Comparison of ENCODE assay signal across 1 cellular context in genomic region chr10:934746-935406, GRCh38.
TF ChIP-seq lines count a peak whose summit lies in the region.

No MANE protein-coding gene starts in this region.

TF ChIP-seq in HepG2, 621 proteins besides CTCF, POLR2A, EP300 and RAD21 (continued from another document and continues in another):
- no peak for TF ChIP-seq HMGXB3 (CRISPR knock-in tag; IDR thresholded peaks at IDR 0.05; ENCODE audit: borderline replicate concordance)
- no peak for TF ChIP-seq ZSCAN30 (CRISPR knock-in tag; IDR thresholded peaks at IDR 0.05)
- no peak for TF ChIP-seq PHB2 (IDR thresholded peaks at IDR 0.05; ENCODE audit: partially characterized antibody)
- TF ChIP-seq SAFB2 (CRISPR knock-in tag; IDR thresholded peaks at IDR 0.05; ENCODE audit: borderline replicate concordance, low read depth) = no peak
- no peak for TF ChIP-seq KDM4B (CRISPR knock-in tag; IDR thresholded peaks at IDR 0.05)
- TF ChIP-seq, protein P1, sequence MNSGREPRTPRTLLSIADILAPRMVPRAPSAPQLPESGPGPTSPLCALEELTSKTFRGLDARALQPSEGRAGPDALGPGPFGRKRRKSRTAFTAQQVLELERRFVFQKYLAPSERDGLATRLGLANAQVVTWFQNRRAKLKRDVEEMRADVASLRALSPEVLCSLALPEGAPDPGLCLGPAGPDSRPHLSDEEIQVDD (CRISPR knock-in tag; IDR thresholded peaks at IDR 0.05; ENCODE audit: borderline replicate concordance) = no peak
- TF ChIP-seq YEATS2 (CRISPR knock-in tag; IDR thresholded peaks at IDR 0.05; ENCODE audit: borderline replicate concordance) = no peak
- TF ChIP-seq AHR (CRISPR knock-in tag; IDR thresholded peaks at IDR 0.05) = no peak
- TF ChIP-seq ZMYM4 (CRISPR knock-in tag; IDR thresholded peaks at IDR 0.05) = no peak
- no peak for TF ChIP-seq SOX5 (CRISPR knock-in tag; IDR thresholded peaks at IDR 0.05; ENCODE audit: borderline replicate concordance)
- TF ChIP-seq, protein P2, sequence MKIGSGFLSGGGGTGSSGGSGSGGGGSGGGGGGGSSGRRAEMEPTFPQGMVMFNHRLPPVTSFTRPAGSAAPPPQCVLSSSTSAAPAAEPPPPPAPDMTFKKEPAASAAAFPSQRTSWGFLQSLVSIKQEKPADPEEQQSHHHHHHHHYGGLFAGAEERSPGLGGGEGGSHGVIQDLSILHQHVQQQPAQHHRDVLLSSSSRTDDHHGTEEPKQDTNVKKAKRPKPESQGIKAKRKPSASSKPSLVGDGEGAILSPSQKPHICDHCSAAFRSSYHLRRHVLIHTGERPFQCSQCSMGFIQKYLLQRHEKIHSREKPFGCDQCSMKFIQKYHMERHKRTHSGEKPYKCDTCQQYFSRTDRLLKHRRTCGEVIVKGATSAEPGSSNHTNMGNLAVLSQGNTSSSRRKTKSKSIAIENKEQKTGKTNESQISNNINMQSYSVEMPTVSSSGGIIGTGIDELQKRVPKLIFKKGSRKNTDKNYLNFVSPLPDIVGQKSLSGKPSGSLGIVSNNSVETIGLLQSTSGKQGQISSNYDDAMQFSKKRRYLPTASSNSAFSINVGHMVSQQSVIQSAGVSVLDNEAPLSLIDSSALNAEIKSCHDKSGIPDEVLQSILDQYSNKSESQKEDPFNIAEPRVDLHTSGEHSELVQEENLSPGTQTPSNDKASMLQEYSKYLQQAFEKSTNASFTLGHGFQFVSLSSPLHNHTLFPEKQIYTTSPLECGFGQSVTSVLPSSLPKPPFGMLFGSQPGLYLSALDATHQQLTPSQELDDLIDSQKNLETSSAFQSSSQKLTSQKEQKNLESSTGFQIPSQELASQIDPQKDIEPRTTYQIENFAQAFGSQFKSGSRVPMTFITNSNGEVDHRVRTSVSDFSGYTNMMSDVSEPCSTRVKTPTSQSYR (CRISPR knock-in tag; IDR thresholded peaks at IDR 0.05; ENCODE audit: borderline replicate concordance) = no peak
- no peak for TF ChIP-seq ARNT (IDR thresholded peaks at IDR 0.05)
- TF ChIP-seq MAFF (IDR thresholded peaks at IDR 0.05; ENCODE audit: low read depth, low read length) = no peak
- TF ChIP-seq TCF12 (IDR thresholded peaks at IDR 0.05) = no peak
- TF ChIP-seq TCF12 (CRISPR knock-in tag; IDR thresholded peaks at IDR 0.05) = no peak
- TF ChIP-seq ZNF20 (CRISPR knock-in tag; IDR thresholded peaks at IDR 0.05) = no peak
- TF ChIP-seq ZNF251 (CRISPR knock-in tag; IDR thresholded peaks at IDR 0.05) = no peak
- TF ChIP-seq, protein P3, sequence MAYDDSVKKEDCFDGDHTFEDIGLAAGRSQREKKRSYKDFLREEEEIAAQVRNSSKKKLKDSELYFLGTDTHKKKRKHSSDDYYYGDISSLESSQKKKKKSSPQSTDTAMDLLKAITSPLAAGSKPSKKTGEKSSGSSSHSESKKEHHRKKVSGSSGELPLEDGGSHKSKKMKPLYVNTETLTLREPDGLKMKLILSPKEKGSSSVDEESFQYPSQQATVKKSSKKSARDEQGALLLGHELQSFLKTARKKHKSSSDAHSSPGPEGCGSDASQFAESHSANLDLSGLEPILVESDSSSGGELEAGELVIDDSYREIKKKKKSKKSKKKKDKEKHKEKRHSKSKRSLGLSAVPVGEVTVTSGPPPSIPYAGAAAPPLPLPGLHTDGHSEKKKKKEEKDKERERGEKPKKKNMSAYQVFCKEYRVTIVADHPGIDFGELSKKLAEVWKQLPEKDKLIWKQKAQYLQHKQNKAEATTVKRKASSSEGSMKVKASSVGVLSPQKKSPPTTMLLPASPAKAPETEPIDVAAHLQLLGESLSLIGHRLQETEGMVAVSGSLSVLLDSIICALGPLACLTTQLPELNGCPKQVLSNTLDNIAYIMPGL (CRISPR knock-in tag; IDR thresholded peaks at IDR 0.05; ENCODE audit: borderline replicate concordance in 1 of 2, low read depth in 1 of 2) = peak in 1 of 2 experiments; percentile 33; a peak in 1 of 4 replicates
- TF ChIP-seq NONO (IDR thresholded peaks at IDR 0.05) = no peak
- TF ChIP-seq NONO (CRISPR knock-in tag; conservative IDR thresholded peaks at IDR 0.05) = no peak
- TF ChIP-seq ZNF547 (CRISPR knock-in tag; IDR thresholded peaks at IDR 0.05) = no peak
- TF ChIP-seq GATAD2A (CRISPR knock-in tag; IDR thresholded peaks at IDR 0.05) = peak; percentile 50
- TF ChIP-seq SUZ12 (IDR thresholded peaks at IDR 0.05; ENCODE audit: low read depth, low read length) = no peak
- no peak for TF ChIP-seq ZBTB21 (CRISPR knock-in tag; IDR thresholded peaks at IDR 0.05)
- TF ChIP-seq, protein P4, sequence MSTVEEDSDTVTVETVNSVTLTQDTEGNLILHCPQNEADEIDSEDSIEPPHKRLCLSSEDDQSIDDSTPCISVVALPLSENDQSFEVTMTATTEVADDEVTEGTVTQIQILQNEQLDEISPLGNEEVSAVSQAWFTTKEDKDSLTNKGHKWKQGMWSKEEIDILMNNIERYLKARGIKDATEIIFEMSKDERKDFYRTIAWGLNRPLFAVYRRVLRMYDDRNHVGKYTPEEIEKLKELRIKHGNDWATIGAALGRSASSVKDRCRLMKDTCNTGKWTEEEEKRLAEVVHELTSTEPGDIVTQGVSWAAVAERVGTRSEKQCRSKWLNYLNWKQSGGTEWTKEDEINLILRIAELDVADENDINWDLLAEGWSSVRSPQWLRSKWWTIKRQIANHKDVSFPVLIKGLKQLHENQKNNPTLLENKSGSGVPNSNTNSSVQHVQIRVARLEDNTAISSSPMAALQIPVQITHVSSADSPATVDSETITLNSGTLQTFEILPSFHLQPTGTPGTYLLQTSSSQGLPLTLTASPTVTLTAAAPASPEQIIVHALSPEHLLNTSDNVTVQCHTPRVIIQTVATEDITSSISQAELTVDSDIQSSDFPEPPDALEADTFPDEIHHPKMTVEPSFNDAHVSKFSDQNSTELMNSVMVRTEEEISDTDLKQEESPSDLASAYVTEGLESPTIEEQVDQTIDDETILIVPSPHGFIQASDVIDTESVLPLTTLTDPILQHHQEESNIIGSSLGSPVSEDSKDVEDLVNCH (CRISPR knock-in tag; IDR thresholded peaks at IDR 0.05) = no peak
- TF ChIP-seq ATF7-NPFF (CRISPR knock-in tag; IDR thresholded peaks at IDR 0.05; ENCODE audit: low read depth) = no peak
- no peak for TF ChIP-seq ZNF30 (CRISPR knock-in tag; IDR thresholded peaks at IDR 0.05)
- TF ChIP-seq AHDC1 (CRISPR knock-in tag; IDR thresholded peaks at IDR 0.05; ENCODE audit: borderline replicate concordance) = peak; percentile 73
- no peak for TF ChIP-seq CEBPG (CRISPR knock-in tag; IDR thresholded peaks at IDR 0.05)
- TF ChIP-seq GATAD1 (CRISPR knock-in tag; IDR thresholded peaks at IDR 0.05) = no peak
- no peak for TF ChIP-seq GZF1 (CRISPR knock-in tag; IDR thresholded peaks at IDR 0.05)
- TF ChIP-seq, protein P5, sequence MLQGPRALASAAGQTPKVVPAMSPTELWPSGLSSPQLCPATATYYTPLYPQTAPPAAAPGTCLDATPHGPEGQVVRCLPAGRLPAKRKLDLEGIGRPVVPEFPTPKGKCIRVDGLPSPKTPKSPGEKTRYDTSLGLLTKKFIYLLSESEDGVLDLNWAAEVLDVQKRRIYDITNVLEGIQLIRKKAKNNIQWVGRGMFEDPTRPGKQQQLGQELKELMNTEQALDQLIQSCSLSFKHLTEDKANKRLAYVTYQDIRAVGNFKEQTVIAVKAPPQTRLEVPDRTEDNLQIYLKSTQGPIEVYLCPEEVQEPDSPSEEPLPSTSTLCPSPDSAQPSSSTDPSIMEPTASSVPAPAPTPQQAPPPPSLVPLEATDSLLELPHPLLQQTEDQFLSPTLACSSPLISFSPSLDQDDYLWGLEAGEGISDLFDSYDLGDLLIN (CRISPR knock-in tag; IDR thresholded peaks at IDR 0.05; ENCODE audit: borderline replicate concordance) = no peak
- TF ChIP-seq ZNF317 (CRISPR knock-in tag; IDR thresholded peaks at IDR 0.05) = no peak
- TF ChIP-seq CHCHD3 (CRISPR knock-in tag; IDR thresholded peaks at IDR 0.05) = no peak
- TF ChIP-seq, protein P6, sequence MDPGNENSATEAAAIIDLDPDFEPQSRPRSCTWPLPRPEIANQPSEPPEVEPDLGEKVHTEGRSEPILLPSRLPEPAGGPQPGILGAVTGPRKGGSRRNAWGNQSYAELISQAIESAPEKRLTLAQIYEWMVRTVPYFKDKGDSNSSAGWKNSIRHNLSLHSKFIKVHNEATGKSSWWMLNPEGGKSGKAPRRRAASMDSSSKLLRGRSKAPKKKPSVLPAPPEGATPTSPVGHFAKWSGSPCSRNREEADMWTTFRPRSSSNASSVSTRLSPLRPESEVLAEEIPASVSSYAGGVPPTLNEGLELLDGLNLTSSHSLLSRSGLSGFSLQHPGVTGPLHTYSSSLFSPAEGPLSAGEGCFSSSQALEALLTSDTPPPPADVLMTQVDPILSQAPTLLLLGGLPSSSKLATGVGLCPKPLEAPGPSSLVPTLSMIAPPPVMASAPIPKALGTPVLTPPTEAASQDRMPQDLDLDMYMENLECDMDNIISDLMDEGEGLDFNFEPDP (CRISPR knock-in tag; conservative IDR thresholded peaks at IDR 0.05) = no peak
- TF ChIP-seq, protein P7, sequence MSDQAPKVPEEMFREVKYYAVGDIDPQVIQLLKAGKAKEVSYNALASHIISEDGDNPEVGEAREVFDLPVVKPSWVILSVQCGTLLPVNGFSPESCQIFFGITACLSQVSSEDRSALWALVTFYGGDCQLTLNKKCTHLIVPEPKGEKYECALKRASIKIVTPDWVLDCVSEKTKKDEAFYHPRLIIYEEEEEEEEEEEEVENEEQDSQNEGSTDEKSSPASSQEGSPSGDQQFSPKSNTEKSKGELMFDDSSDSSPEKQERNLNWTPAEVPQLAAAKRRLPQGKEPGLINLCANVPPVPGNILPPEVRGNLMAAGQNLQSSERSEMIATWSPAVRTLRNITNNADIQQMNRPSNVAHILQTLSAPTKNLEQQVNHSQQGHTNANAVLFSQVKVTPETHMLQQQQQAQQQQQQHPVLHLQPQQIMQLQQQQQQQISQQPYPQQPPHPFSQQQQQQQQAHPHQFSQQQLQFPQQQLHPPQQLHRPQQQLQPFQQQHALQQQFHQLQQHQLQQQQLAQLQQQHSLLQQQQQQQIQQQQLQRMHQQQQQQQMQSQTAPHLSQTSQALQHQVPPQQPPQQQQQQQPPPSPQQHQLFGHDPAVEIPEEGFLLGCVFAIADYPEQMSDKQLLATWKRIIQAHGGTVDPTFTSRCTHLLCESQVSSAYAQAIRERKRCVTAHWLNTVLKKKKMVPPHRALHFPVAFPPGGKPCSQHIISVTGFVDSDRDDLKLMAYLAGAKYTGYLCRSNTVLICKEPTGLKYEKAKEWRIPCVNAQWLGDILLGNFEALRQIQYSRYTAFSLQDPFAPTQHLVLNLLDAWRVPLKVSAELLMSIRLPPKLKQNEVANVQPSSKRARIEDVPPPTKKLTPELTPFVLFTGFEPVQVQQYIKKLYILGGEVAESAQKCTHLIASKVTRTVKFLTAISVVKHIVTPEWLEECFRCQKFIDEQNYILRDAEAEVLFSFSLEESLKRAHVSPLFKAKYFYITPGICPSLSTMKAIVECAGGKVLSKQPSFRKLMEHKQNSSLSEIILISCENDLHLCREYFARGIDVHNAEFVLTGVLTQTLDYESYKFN (CRISPR knock-in tag; conservative IDR thresholded peaks at IDR 0.05) = peak; percentile 70
